ENCODE assay signal across 8 cellular contexts in genomic region chr2:19362652-19363473, GRCh38. TPM values are rescaled to one million over a fixed set of nuclear protein-coding genes. Genes with fewer than 3 reads are reported as not detected.
DNase-seq lines count a peak whose midpoint lies in the region; ATAC-seq, FAIRE-seq and TF ChIP-seq lines count a peak whose summit lies in the region.

No MANE protein-coding gene starts in this region.

- peak overlapping the region; percentile 75 for H3K27ac Mint-ChIP-seq in chondrocyte (ENCODE audit: unreplicated experiment)

- peak; percentile 84 for ATAC-seq in left colon

- H3K4me3 Mint-ChIP-seq in chondrocyte (ENCODE audit: unreplicated experiment), result peak overlapping the region; percentile 86

- DNase-seq in DMS79 treated with DMSO at 0.1 percent for 48 hours (lab: John Stamatoyannopoulos, UW) (peak; percentile 45), H4 (ENCODE audit: low spot score) (peak; percentile 73), NCI-H1048 (lab: John Stamatoyannopoulos, UW) (peak; percentile 74), SKM-1 treated with dmso at 0.1 percent for 144 hours (lab: John Stamatoyannopoulos, UW; ENCODE audit: unreplicated experiment) (peak; percentile 54), chondrocyte (ENCODE audit: low spot score) (no peak), left colon (peak; percentile 79 to 80), GM12891 (ENCODE audit: insufficient read length, low spot score) (no peak)
- peak; percentile 78 for DNase-seq in stimulated activated CD4-positive, alpha-beta T cell treated with anti-CD3 and anti-CD28 coated beads, Interleukin-15, amount 100 ng/mL, for 24 hours

- intact Hi-C loops in left colon (cut with DNase I, micrococcal nuclease), result loop anchor here (10.0 kb wide), 3 partner anchors 502 to 838 kb away; no protein-coding TSS in a partner anchor

- H3K9me3 Mint-ChIP-seq in chondrocyte (ENCODE audit: low read depth), result no peaks in the 10 kb centered on the region

- peaks cover 2% of the 10 kb centered on the region for H3K27me3 Mint-ChIP-seq in chondrocyte (ENCODE audit: low read depth)

- no peaks in the 10 kb centered on the region for H3K36me3 Mint-ChIP-seq in chondrocyte (ENCODE audit: low read depth)

- TF ChIP-seq POLR2A in GM12891 (IDR thresholded peaks at IDR 0.05; ENCODE audit: low read depth, low read length), result no peak

- no peak for FAIRE-seq in GM12891 (lab: Jason Lieb, UNC)

- peak; percentile 98 for TF ChIP-seq CTCF in chondrocyte (IDR thresholded peaks at IDR 0.05)

- H3K4me1 Mint-ChIP-seq in chondrocyte (ENCODE audit: low read depth), result peaks cover 26% of the 10 kb centered on the region

TF ChIP-seq in GM12891, 5 proteins besides CTCF, POLR2A, EP300 and RAD21:
- TF ChIP-seq POLR2AphosphoS5 (IDR thresholded peaks at IDR 0.05; ENCODE audit: low read depth, low read length) (no peak), POU2F2 (IDR thresholded peaks at IDR 0.05; ENCODE audit: low read depth, low read length) (no peak), SPI1 (IDR thresholded peaks at IDR 0.05; ENCODE audit: low read depth, low read length) (no peak), PAX5 (IDR thresholded peaks at IDR 0.05; ENCODE audit: insufficient read depth, low read length, severe bottlenecking) (no peak), TAF1 (IDR thresholded peaks at IDR 0.05; ENCODE audit: low read depth, low read length) (no peak)

RNA-seq across cellular contexts. Expression of gene OSR1, which starts 4.4 kb away (rescaled TPM):
- 1.3 TPM in 2 replicates for total RNA-seq in H4 (2014; rRNA removed; shearing (Covaris generic))
- total RNA-seq in chondrocyte (14.1 to 34.5 TPM (median 32.3 TPM) in 3 replicates), left colon (1 to 10 TPM; 1.3 to 4.1 TPM)
- polyA plus RNA-seq in GM12891 (2012; ENCODE audit: low read depth, missing spikeins), result not detected

Comparison
In these comparisons a context has a peak if more than half of its experiments do, and no peak if none do; other contexts are left out.
1. DNase-seq: peak in DMS79 treated with DMSO at 0.1 percent for 48 hours (single experiment), H4 (single experiment), NCI-H1048 (single experiment), SKM-1 treated with dmso at 0.1 percent for 144 hours (single experiment), left colon (2 of 2) and stimulated activated CD4-positive, alpha-beta T cell treated with anti-CD3 and anti-CD28 coated beads, Interleukin-15, amount 100 ng/mL, for 24 hours (single experiment); none in chondrocyte (single experiment) and GM12891 (single experiment).